In the genomic region with DNA sequence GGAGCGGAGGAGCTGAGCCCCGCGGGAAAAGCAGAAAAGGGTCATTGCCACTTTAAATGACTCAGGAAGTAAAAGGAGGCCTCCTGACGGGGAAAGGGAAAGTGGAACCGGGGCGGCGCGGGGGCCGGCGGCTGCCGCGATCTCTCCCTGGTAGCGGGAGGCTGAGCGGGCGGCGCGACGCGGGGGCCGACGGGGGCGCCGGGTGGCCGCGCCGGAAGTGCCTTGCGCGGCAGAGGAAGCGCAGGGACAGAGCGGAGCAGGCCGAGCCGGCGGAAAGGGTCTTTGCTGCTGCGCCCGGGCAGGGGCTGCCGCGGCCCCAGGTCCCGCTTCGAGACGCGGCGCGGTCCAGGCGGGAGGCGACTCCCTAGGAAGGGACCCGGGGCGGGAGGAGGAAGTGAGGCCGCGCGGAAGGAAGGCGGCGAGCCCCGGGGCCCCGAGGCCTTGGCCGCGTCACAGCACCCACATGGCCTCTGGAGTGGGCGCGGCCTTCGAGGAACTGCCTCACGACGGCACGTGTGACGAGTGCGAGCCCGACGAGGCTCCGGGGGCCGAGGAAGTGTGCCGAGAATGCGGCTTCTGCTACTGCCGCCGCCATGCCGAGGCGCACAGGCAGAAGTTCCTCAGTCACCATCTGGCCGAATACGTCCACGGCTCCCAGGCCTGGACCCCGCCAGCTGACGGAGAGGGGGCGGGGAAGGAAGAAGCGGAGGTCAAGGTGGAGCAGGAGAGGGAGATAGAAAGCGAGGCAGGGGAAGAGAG, we compare ENCODE assay signal across 1 cellular context.
TF ChIP-seq lines count a peak whose summit lies in the region.

A gene with protein sequence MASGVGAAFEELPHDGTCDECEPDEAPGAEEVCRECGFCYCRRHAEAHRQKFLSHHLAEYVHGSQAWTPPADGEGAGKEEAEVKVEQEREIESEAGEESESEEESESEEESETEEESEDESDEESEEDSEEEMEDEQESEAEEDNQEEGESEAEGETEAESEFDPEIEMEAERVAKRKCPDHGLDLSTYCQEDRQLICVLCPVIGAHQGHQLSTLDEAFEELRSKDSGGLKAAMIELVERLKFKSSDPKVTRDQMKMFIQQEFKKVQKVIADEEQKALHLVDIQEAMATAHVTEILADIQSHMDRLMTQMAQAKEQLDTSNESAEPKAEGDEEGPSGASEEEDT (plus strand): TSS at position 127 of the 759 bp plus-strand sequence. CDS start 337 bp downstream, at position 464.

TF ChIP-seq in K562, 482 proteins besides CTCF, POLR2A, EP300 and RAD21 (continued from another document and continues in another):
- TF ChIP-seq, protein P1, sequence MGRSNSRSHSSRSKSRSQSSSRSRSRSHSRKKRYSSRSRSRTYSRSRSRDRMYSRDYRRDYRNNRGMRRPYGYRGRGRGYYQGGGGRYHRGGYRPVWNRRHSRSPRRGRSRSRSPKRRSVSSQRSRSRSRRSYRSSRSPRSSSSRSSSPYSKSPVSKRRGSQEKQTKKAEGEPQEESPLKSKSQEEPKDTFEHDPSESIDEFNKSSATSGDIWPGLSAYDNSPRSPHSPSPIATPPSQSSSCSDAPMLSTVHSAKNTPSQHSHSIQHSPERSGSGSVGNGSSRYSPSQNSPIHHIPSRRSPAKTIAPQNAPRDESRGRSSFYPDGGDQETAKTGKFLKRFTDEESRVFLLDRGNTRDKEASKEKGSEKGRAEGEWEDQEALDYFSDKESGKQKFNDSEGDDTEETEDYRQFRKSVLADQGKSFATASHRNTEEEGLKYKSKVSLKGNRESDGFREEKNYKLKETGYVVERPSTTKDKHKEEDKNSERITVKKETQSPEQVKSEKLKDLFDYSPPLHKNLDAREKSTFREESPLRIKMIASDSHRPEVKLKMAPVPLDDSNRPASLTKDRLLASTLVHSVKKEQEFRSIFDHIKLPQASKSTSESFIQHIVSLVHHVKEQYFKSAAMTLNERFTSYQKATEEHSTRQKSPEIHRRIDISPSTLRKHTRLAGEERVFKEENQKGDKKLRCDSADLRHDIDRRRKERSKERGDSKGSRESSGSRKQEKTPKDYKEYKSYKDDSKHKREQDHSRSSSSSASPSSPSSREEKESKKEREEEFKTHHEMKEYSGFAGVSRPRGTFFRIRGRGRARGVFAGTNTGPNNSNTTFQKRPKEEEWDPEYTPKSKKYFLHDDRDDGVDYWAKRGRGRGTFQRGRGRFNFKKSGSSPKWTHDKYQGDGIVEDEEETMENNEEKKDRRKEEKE (IDR thresholded peaks at IDR 0.05; ENCODE audit: borderline replicate concordance in 1 of 2, control insufficient read depth in 1 of 2, low read depth in 2 of 2, low read length in 1 of 2), result no peak
- TF ChIP-seq HDGF (IDR thresholded peaks at IDR 0.05) (no peak; the same call in 1 of the 2 replicates), JUN (IDR thresholded peaks at IDR 0.05; ENCODE audit: borderline replicate concordance, low read depth, low read length) (peak; percentile 51; the same call in 1 of the 2 replicates), JUN (CRISPR knock-in tag; IDR thresholded peaks at IDR 0.05; ENCODE audit: borderline replicate concordance) (peak; percentile 97), SP2 (IDR thresholded peaks at IDR 0.05; ENCODE audit: extremely low read depth, low read depth, low read length, poor library complexity, severe bottlenecking) (no peak), ILF3 (IDR thresholded peaks at IDR 0.05; ENCODE audit: borderline replicate concordance) (no peak), SAP30 (IDR thresholded peaks at IDR 0.05; ENCODE audit: borderline replicate concordance, insufficient read depth, low read depth, low read length, poor library complexity, severe bottlenecking) (peak; percentile 86), SNIP1 (IDR thresholded peaks at IDR 0.05; ENCODE audit: low read depth) (no peak), RBM39 (optimal IDR thresholded peaks at IDR 0.05; ENCODE audit: low read depth, low read length) (no peak), ZNF316 (IDR thresholded peaks at IDR 0.05) (no peak), TGIF2 (CRISPR knock-in tag; IDR thresholded peaks at IDR 0.05) (peak; percentile 91; the same call in 1 of the 2 replicates), ZBTB8A (IDR thresholded peaks at IDR 0.05; ENCODE audit: partially characterized antibody) (no peak), IFI16 (CRISPR knock-in tag; IDR thresholded peaks at IDR 0.05) (no peak), CEBPB (tag; IDR thresholded peaks at IDR 0.05) (no peak), CCAR2 (IDR thresholded peaks at IDR 0.05; ENCODE audit: low read depth, low read length) (no peak), ATF1 (CRISPR knock-in tag; IDR thresholded peaks at IDR 0.05) (no peak; the same call in 1 of the 2 replicates), ATF1 (tag; IDR thresholded peaks at IDR 0.05) (peak; percentile 95), SMARCA5 (IDR thresholded peaks at IDR 0.05) (no peak), NR2C1 (IDR thresholded peaks at IDR 0.05) (peak; percentile 96), NR2C1 (tag; IDR thresholded peaks at IDR 0.05) (peak; percentile 98), ZNF780A (CRISPR knock-in tag; IDR thresholded peaks at IDR 0.05) (no peak), KDM4B (IDR thresholded peaks at IDR 0.05; ENCODE audit: borderline replicate concordance in 2 of 2, low read depth in 1 of 2) (no peak), ZSCAN32 (CRISPR knock-in tag; IDR thresholded peaks at IDR 0.05) (no peak), RBM34 (IDR thresholded peaks at IDR 0.05; ENCODE audit: borderline replicate concordance, insufficient read depth, low read length) (no peak), KDM2B (CRISPR knock-in tag; IDR thresholded peaks at IDR 0.05) (no peak), FOXA3 (CRISPR knock-in tag; conservative IDR thresholded peaks at IDR 0.05 in 1 of 2, IDR thresholded peaks at IDR 0.05 in 1 of 2) (peak in 1 of 2 experiments; percentile 90; a peak in 2 of 4 replicates), POU5F1 (IDR thresholded peaks at IDR 0.05; ENCODE audit: borderline replicate concordance, low read depth, low read length, partially characterized antibody) (no peak), STAG1 (CRISPR knock-in tag; IDR thresholded peaks at IDR 0.05; ENCODE audit: borderline replicate concordance) (peak; percentile 57; the same call in 1 of the 2 replicates), ZNF12 (CRISPR knock-in tag; IDR thresholded peaks at IDR 0.05) (peak; percentile 78; the same call in 1 of the 2 replicates), ERF (CRISPR knock-in tag; IDR thresholded peaks at IDR 0.05) (peak; percentile 73; the same call in 1 of the 2 replicates), CSDE1 (IDR thresholded peaks at IDR 0.05) (peak in 1 of 2 experiments; percentile 65; a peak in 1 of 4 replicates)
- TF ChIP-seq, protein P2, sequence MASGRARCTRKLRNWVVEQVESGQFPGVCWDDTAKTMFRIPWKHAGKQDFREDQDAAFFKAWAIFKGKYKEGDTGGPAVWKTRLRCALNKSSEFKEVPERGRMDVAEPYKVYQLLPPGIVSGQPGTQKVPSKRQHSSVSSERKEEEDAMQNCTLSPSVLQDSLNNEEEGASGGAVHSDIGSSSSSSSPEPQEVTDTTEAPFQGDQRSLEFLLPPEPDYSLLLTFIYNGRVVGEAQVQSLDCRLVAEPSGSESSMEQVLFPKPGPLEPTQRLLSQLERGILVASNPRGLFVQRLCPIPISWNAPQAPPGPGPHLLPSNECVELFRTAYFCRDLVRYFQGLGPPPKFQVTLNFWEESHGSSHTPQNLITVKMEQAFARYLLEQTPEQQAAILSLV (tag; IDR thresholded peaks at IDR 0.05), result no peak
- TF ChIP-seq, protein P3, sequence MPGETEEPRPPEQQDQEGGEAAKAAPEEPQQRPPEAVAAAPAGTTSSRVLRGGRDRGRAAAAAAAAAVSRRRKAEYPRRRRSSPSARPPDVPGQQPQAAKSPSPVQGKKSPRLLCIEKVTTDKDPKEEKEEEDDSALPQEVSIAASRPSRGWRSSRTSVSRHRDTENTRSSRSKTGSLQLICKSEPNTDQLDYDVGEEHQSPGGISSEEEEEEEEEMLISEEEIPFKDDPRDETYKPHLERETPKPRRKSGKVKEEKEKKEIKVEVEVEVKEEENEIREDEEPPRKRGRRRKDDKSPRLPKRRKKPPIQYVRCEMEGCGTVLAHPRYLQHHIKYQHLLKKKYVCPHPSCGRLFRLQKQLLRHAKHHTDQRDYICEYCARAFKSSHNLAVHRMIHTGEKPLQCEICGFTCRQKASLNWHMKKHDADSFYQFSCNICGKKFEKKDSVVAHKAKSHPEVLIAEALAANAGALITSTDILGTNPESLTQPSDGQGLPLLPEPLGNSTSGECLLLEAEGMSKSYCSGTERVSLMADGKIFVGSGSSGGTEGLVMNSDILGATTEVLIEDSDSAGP (CRISPR knock-in tag; IDR thresholded peaks at IDR 0.05), result peak; percentile 94
- TF ChIP-seq, protein P4, sequence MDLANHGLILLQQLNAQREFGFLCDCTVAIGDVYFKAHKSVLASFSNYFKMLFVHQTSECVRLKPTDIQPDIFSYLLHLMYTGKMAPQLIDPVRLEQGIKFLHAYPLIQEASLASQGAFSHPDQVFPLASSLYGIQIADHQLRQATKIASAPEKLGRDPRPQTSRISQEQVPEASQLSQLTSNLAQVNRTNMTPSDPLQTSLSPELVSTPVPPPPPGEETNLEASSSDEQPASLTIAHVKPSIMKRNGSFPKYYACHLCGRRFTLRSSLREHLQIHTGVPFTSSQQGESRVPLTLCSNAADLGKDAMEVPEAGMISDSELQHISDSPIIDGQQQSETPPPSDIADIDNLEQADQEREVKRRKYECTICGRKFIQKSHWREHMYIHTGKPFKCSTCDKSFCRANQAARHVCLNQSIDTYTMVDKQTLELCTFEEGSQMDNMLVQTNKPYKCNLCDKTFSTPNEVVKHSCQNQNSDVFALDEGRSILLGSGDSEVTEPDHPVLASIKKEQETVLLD (IDR thresholded peaks at IDR 0.05), result peak; percentile 66; the same call in 1 of the 2 replicates
- TF ChIP-seq, protein P5, sequence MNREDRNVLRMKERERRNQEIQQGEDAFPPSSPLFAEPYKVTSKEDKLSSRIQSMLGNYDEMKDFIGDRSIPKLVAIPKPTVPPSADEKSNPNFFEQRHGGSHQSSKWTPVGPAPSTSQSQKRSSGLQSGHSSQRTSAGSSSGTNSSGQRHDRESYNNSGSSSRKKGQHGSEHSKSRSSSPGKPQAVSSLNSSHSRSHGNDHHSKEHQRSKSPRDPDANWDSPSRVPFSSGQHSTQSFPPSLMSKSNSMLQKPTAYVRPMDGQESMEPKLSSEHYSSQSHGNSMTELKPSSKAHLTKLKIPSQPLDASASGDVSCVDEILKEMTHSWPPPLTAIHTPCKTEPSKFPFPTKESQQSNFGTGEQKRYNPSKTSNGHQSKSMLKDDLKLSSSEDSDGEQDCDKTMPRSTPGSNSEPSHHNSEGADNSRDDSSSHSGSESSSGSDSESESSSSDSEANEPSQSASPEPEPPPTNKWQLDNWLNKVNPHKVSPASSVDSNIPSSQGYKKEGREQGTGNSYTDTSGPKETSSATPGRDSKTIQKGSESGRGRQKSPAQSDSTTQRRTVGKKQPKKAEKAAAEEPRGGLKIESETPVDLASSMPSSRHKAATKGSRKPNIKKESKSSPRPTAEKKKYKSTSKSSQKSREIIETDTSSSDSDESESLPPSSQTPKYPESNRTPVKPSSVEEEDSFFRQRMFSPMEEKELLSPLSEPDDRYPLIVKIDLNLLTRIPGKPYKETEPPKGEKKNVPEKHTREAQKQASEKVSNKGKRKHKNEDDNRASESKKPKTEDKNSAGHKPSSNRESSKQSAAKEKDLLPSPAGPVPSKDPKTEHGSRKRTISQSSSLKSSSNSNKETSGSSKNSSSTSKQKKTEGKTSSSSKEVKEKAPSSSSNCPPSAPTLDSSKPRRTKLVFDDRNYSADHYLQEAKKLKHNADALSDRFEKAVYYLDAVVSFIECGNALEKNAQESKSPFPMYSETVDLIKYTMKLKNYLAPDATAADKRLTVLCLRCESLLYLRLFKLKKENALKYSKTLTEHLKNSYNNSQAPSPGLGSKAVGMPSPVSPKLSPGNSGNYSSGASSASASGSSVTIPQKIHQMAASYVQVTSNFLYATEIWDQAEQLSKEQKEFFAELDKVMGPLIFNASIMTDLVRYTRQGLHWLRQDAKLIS (CRISPR knock-in tag; IDR thresholded peaks at IDR 0.05), result peak; percentile 91; the same call in 1 of the 2 replicates
- TF ChIP-seq, protein P6, sequence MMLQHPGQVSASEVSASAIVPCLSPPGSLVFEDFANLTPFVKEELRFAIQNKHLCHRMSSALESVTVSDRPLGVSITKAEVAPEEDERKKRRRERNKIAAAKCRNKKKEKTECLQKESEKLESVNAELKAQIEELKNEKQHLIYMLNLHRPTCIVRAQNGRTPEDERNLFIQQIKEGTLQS (IDR thresholded peaks at IDR 0.05), result no peak
- TF ChIP-seq, protein P6 (CRISPR knock-in tag; conservative IDR thresholded peaks at IDR 0.05), result 0 out of 2 replicates have a peak, but pooled peaks have one; percentile 39
- TF ChIP-seq, protein P7, sequence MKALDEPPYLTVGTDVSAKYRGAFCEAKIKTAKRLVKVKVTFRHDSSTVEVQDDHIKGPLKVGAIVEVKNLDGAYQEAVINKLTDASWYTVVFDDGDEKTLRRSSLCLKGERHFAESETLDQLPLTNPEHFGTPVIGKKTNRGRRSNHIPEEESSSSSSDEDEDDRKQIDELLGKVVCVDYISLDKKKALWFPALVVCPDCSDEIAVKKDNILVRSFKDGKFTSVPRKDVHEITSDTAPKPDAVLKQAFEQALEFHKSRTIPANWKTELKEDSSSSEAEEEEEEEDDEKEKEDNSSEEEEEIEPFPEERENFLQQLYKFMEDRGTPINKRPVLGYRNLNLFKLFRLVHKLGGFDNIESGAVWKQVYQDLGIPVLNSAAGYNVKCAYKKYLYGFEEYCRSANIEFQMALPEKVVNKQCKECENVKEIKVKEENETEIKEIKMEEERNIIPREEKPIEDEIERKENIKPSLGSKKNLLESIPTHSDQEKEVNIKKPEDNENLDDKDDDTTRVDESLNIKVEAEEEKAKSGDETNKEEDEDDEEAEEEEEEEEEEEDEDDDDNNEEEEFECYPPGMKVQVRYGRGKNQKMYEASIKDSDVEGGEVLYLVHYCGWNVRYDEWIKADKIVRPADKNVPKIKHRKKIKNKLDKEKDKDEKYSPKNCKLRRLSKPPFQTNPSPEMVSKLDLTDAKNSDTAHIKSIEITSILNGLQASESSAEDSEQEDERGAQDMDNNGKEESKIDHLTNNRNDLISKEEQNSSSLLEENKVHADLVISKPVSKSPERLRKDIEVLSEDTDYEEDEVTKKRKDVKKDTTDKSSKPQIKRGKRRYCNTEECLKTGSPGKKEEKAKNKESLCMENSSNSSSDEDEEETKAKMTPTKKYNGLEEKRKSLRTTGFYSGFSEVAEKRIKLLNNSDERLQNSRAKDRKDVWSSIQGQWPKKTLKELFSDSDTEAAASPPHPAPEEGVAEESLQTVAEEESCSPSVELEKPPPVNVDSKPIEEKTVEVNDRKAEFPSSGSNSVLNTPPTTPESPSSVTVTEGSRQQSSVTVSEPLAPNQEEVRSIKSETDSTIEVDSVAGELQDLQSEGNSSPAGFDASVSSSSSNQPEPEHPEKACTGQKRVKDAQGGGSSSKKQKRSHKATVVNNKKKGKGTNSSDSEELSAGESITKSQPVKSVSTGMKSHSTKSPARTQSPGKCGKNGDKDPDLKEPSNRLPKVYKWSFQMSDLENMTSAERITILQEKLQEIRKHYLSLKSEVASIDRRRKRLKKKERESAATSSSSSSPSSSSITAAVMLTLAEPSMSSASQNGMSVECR (CRISPR knock-in tag; IDR thresholded peaks at IDR 0.05), result peak; percentile 97
